ENCODE assay signal across 9 cellular contexts in the genomic region with DNA sequence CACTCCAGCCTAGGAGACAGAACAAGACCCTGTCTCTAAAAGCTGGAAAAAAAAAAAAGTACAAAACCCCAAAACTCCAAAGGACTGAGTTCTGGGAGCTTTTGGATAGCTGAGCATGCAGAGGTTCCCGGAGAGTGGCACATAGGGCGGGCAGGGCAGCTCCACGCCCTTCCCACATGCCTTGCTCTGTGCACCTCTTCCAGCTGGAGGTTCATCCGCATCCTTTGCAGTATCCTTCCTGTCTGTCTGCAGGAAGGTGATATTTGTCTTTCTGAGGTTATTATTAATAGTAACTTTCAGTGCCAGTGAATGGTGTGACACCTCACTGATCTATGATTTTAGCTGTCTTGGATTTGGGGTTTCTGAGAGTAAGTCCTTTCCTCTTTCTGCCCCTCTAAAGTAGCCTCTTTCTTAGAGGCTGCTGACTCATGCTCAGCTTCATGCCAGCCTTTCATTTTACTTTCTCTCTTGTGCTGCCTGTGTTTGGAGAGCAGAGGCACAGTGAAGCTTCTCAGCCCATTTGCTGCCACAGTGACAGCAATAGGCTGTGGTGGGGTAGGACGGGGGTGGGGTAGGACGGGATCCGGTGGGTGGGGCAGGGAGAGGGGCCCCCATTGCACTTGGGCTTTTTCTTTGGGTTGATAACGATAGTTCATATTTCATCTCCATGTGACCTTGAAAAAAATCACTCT.
DNase-seq lines count a peak whose midpoint lies in the region; TF ChIP-seq lines count a peak whose summit lies in the region.
"Had no signal": no experiment of that assay in that cellular context is flagged by ENCODE, and none has a peak within 500 bp of the region (broad histone marks: within the 10 kb centered on the region; RNA-seq: fewer than 3 reads in every experiment).

No MANE protein-coding gene starts in this region.

- no peak for TF ChIP-seq RAD21 in SK-N-SH (IDR thresholded peaks at IDR 0.05; ENCODE audit: low read length)

- no peaks in the 10 kb centered on the region for H3K36me3 ChIP-seq in SK-N-SH (replicated peaks in 1 of 2; ENCODE audit: control insufficient read depth in 1 of 2, insufficient read depth in 2 of 2, low read length in 1 of 2)
- no peaks in the 10 kb centered on the region for H3K36me3 ChIP-seq in transverse colon

- in situ Hi-C loops in transverse colon (cut with MboI; ENCODE audit: low pct_ligation_motif_present in 1 of 4, low pct_unique_long_range_greater_than_20kb in 1 of 4, low sequenced_read_pairs in 3 of 4), result loop anchor here in 1 of 4 donors (25.0 kb wide), 1 partner anchor 103 kb away; no protein-coding TSS in a partner anchor

- H3K36me3 Mint-ChIP-seq in activated naive CD4-positive, alpha-beta T cell treated with anti-CD3 and anti-CD28 coated beads, Interleukin-2, amount 50 U/mL, for 24 hours, result no peaks in the 10 kb centered on the region

- H3K9me3 Mint-ChIP-seq in activated naive CD4-positive, alpha-beta T cell treated with anti-CD3 and anti-CD28 coated beads, Interleukin-2, amount 50 U/mL, for 24 hours, result no peaks in the 10 kb centered on the region

- H2AFZ ChIP-seq in SK-N-SH (ENCODE audit: low read depth), result no peak overlapping the region

- H3K27ac ChIP-seq in SK-N-SH (ENCODE audit: low read depth in 2 of 2, low read length in 1 of 2) (peak overlapping the region in 1 of 2 experiments; percentile 46; a peak in 1 of 4 replicates), transverse colon (peak overlapping the region; percentile 15 to 62 (median 48))

- TF ChIP-seq CTCF in SK-N-SH (IDR thresholded peaks at IDR 0.05) (no peak), fibroblast of mammary gland (conservative IDR thresholded peaks at IDR 0.05; ENCODE audit: control insufficient read depth, insufficient read depth, low read depth, low read length) (no peak), transverse colon (IDR thresholded peaks at IDR 0.05) (no peak)

- 83% methylated on average over 8 of the region's 8 CpGs for WGBS in SK-N-SH (ENCODE audit: low lambda C conversion rate)
- 54 to 75% methylated on average over 4 to 8 of the region's 8 CpGs for WGBS in transverse colon (ENCODE audit: low coverage in 1 of 2), 2 donors

- no peaks in the 10 kb centered on the region for H3K9me2 ChIP-seq in SK-N-SH

- CTCF ChIA-PET in SK-N-SH (lab: Yijun Ruan, JAX), result interaction anchor here (0.7 to 1.4 kb wide), 5 partner anchors 8 to 103 kb away, joined by 3 to 4 read pairs (median 4); no protein-coding TSS in a partner anchor

- peaks cover 14 to 18% of the 10 kb centered on the region in 2 experiments; a peak in 3 of 4 replicates for H3K4me1 ChIP-seq in SK-N-SH (ENCODE audit: control insufficient read depth in 1 of 2, insufficient read depth in 2 of 2, low read depth in 1 of 2, low read length in 1 of 2)
- peaks cover 7 to 19% (median 13%) of the 10 kb centered on the region in 4 donors for H3K4me1 ChIP-seq in transverse colon

- intact Hi-C loops in transverse colon (cut with DNase I; ENCODE audit: low total_unique reads), result loop anchor here (10.0 kb wide), 1 partner anchor 70 kb away; a partner anchor contains a TSS

- H3K4me2 ChIP-seq in SK-N-SH, result peak overlapping the region; percentile 41; the same call in 1 of the 2 replicates

- TF ChIP-seq POLR2A in transverse colon (IDR thresholded peaks at IDR 0.05), result no peak

- H3K27me3 Mint-ChIP-seq in activated naive CD4-positive, alpha-beta T cell treated with anti-CD3 and anti-CD28 coated beads, Interleukin-2, amount 50 U/mL, for 24 hours, result no peaks in the 10 kb centered on the region

- H3K4me3 ChIP-seq in SK-N-SH (ENCODE audit: low read depth in 2 of 2, low read length in 1 of 2), result no peak overlapping the region
- H3K4me3 ChIP-seq in fibroblast of mammary gland (ENCODE audit: control insufficient read depth, low read depth, low read length), result no peak overlapping the region
- no peak overlapping the region for H3K4me3 ChIP-seq in transverse colon

- no peaks in the 10 kb centered on the region for H4K20me1 ChIP-seq in SK-N-SH (ENCODE audit: insufficient read depth)

- no peaks in the 10 kb centered on the region for H3K9me3 ChIP-seq in SK-N-SH
- no peaks in the 10 kb centered on the region for H3K9me3 ChIP-seq in transverse colon

- H3K27me3 ChIP-seq in SK-N-SH (ENCODE audit: insufficient read depth), result no peaks in the 10 kb centered on the region
- H3K27me3 ChIP-seq in transverse colon, result no peaks in the 10 kb centered on the region

- TF ChIP-seq EP300 in SK-N-SH (IDR thresholded peaks at IDR 0.05; ENCODE audit: borderline replicate concordance in 1 of 2, low read depth in 1 of 2, low read length in 1 of 2), result no peak
- no peak for TF ChIP-seq EP300 in transverse colon (IDR thresholded peaks at IDR 0.05; ENCODE audit: low read depth)

- H3K9ac ChIP-seq in SK-N-SH, result no peak overlapping the region; the same call in 1 of the 2 replicates

- no peak for DNase-seq in activated naive CD4-positive, alpha-beta T cell treated with anti-CD3 and anti-CD28 coated beads, Interleukin-2, amount 50 U/mL, for 16 hours
- DNase-seq in SK-N-SH (no peak), fibroblast of mammary gland (ENCODE audit: low read depth) (peak; percentile 60), transverse colon (no peak), NCI-H1092 (lab: John Stamatoyannopoulos, UW) (no peak)
- DNase-seq in effector CD8-positive, alpha-beta T cell (lab: John Stamatoyannopoulos, UW), result no peak
- no peak for DNase-seq in stimulated activated CD4-positive, alpha-beta T cell treated with anti-CD3 and anti-CD28 coated beads, Interleukin-1b, Interleukin-23, amount 100 ng/mL, for 48 hours
- DNase-seq: activated effector memory CD4-positive, alpha-beta T cell treated with Interleukin-2 at 50 U/mL for 16 hours had no signal

- no peak overlapping the region for H3K4me3 Mint-ChIP-seq in activated naive CD4-positive, alpha-beta T cell treated with anti-CD3 and anti-CD28 coated beads, Interleukin-2, amount 50 U/mL, for 24 hours

- peak overlapping the region; percentile 72 for H3K27ac Mint-ChIP-seq in activated naive CD4-positive, alpha-beta T cell treated with anti-CD3 and anti-CD28 coated beads, Interleukin-2, amount 50 U/mL, for 24 hours

- peaks cover 14% of the 10 kb centered on the region; the same call in 1 of the 2 replicates for H3K79me2 ChIP-seq in SK-N-SH (ENCODE audit: insufficient read depth)

- H3K4me1 Mint-ChIP-seq in activated naive CD4-positive, alpha-beta T cell treated with anti-CD3 and anti-CD28 coated beads, Interleukin-2, amount 50 U/mL, for 24 hours, result peaks cover 90% of the 10 kb centered on the region

- POLR2A ChIA-PET in SK-N-SH (lab: Yijun Ruan, JAX), result no interaction called here

- no peaks in the 10 kb centered on the region for H3F3A ChIP-seq in SK-N-SH (replicated peaks; ENCODE audit: insufficient read depth)

TF ChIP-seq in SK-N-SH, 30 proteins besides CTCF, POLR2A, EP300 and RAD21:
- TF ChIP-seq JUND (IDR thresholded peaks at IDR 0.05), result 0 out of 2 replicates have a peak, but pooled peaks have one; percentile 15
- no peak for TF ChIP-seq ELF1 (IDR thresholded peaks at IDR 0.05)
- no peak for TF ChIP-seq TEAD4 (IDR thresholded peaks at IDR 0.05; ENCODE audit: borderline replicate concordance, insufficient read depth)
- TF ChIP-seq, protein P1, sequence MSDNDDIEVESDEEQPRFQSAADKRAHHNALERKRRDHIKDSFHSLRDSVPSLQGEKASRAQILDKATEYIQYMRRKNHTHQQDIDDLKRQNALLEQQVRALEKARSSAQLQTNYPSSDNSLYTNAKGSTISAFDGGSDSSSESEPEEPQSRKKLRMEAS (IDR thresholded peaks at IDR 0.05; ENCODE audit: low read depth), result no peak
TF ChIP-seq in SK-N-SH: peak in this region for 1.
